Comparison of ENCODE assay signal across 24 cellular contexts in the genomic region with DNA sequence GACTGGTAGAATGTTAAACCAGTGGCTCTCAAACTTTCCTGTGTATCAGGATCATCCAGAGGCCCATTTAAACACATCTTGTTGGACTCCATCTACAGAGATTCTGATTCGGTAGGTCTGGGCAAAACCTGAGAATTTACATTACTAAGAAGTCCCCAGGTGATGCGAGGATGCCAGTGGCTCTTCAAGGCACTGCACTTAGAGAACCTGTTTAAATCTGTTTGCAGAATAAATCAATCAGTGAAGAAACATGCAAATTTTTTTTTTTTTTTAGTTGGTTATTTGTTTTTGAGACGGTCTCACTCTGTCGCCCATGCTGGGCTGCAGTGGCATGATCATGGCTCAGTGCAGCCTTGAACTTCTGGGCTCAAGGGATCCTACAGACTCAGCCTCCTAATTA.
"Had no signal": no experiment of that assay in that cellular context is flagged by ENCODE, and none has a peak within 500 bp of the region (broad histone marks: within the 10 kb centered on the region; RNA-seq: fewer than 3 reads in every experiment).

No MANE protein-coding gene starts in this region.

- H3K27ac Mint-ChIP-seq: memory B cell; naive thymus-derived CD8-positive, alpha-beta T cell; stimulated activated memory B cell treated with anti-CD40 and anti-IgM and Interleukin-4, amounts not matched to agents 10 μg/mL and 1 μg/mL and 100 μg/mL, for 72 hours; type B pancreatic cell had no signal

- ATAC-seq: naive thymus-derived CD8-positive, alpha-beta T cell; psoas muscle; right cardiac atrium; stimulated activated memory B cell treated with anti-CD40 and anti-IgM and Interleukin-4, amounts not matched to agents 10 μg/mL and 1 μg/mL and 100 μg/mL, for 72 hours; stimulated activated naive CD8-positive, alpha-beta T cell treated with anti-CD3 and anti-CD28 coated beads, Interleukin-15, Interleukin-2, amounts not matched to agents 100 U/mL and 50 U/mL, for 24 hours had no signal

- H3K27me3 ChIP-seq: colonic mucosa, esophagus squamous epithelium, ovary, sigmoid colon, testis, tibial artery had no signal

- DNase-seq: colonic mucosa; dermis blood vessel endothelial cell; effector memory CD4-positive, alpha-beta T cell; erythroblast; esophagus squamous epithelium; head of caudate nucleus; kidney; midbrain; naive thymus-derived CD8-positive, alpha-beta T cell; occipital lobe; ovary; posterior cingulate gyrus; psoas muscle; right cardiac atrium; sigmoid colon; stimulated activated CD4-positive, alpha-beta T cell treated with anti-CD3 and anti-CD28 coated beads, Interleukin-4, amount 100 ng/mL, for 4 hours; stimulated activated naive CD8-positive, alpha-beta T cell treated with anti-CD3 and anti-CD28 coated beads, Interleukin-15, Interleukin-2, amounts not matched to agents 100 U/mL and 50 U/mL, for 24 hours; substantia nigra; testis; tibial artery had no signal

- H3K36me3 ChIP-seq: colonic mucosa, esophagus squamous epithelium, ovary, sigmoid colon, tibial artery had no signal

- H3K4me1 ChIP-seq: colonic mucosa, psoas muscle, tibial artery had no signal

- H3K4me1 Mint-ChIP-seq: memory B cell; naive thymus-derived CD8-positive, alpha-beta T cell; stimulated activated memory B cell treated with anti-CD40 and anti-IgM and Interleukin-4, amounts not matched to agents 10 μg/mL and 1 μg/mL and 100 μg/mL, for 72 hours had no signal

- H3K4me3 ChIP-seq: colonic mucosa, esophagus squamous epithelium, lung, ovary, psoas muscle, sigmoid colon, testis, tibial artery had no signal

- H3K36me3 Mint-ChIP-seq: memory B cell; naive thymus-derived CD8-positive, alpha-beta T cell; stimulated activated memory B cell treated with anti-CD40 and anti-IgM and Interleukin-4, amounts not matched to agents 10 μg/mL and 1 μg/mL and 100 μg/mL, for 72 hours had no signal

- H3K9me3 Mint-ChIP-seq: memory B cell; stimulated activated memory B cell treated with anti-CD40 and anti-IgM and Interleukin-4, amounts not matched to agents 10 μg/mL and 1 μg/mL and 100 μg/mL, for 72 hours had no signal

- H3K4me3 Mint-ChIP-seq: memory B cell; naive thymus-derived CD8-positive, alpha-beta T cell; stimulated activated memory B cell treated with anti-CD40 and anti-IgM and Interleukin-4, amounts not matched to agents 10 μg/mL and 1 μg/mL and 100 μg/mL, for 72 hours; type B pancreatic cell had no signal

- H3K9me3 ChIP-seq: colonic mucosa, esophagus squamous epithelium, ovary, psoas muscle, sigmoid colon, testis, tibial artery had no signal

- H3K27ac ChIP-seq: colonic mucosa, esophagus squamous epithelium, ovary, psoas muscle, sigmoid colon, testis, tibial artery had no signal

- H3K27me3 Mint-ChIP-seq: stimulated activated memory B cell treated with anti-CD40 and anti-IgM and Interleukin-4, amounts not matched to agents 10 μg/mL and 1 μg/mL and 100 μg/mL, for 72 hours had no signal
